ENCODE assay signal across 5 cellular contexts in genomic region chr7:98315994-98316527, GRCh38. TPM values are rescaled to one million over a fixed set of nuclear protein-coding genes. Genes with fewer than 3 reads are reported as not detected.
DNase-seq lines count a peak whose midpoint lies in the region; ATAC-seq and TF ChIP-seq lines count a peak whose summit lies in the region.
"Not testable (repeated sequence)": the region's sequence is repeated elsewhere in the genome, so short reads cannot be mapped to it uniquely, and the experiment has no call there.

No MANE protein-coding gene starts in this region.

- H3F3A ChIP-seq in DOHH2 (ENCODE audit: control insufficient read depth, insufficient read depth), result peaks cover 20% of the 10 kb centered on the region

- H3K4me1 Mint-ChIP-seq in activated B cell treated with CpG ODN at 0.5 μM for 24 hours (peaks cover 41% of the 10 kb centered on the region), naive B cell (peaks cover 22 to 59% (median 36%) of the 10 kb centered on the region in 3 donors)
- H3K4me1 Mint-ChIP-seq in chondrocyte (ENCODE audit: low read depth), result not testable (repeated sequence)

- peak overlapping the region; percentile 88 for H3K27ac ChIP-seq in BLaER1
- peak overlapping the region; percentile 91 for H3K27ac ChIP-seq in DOHH2 (ENCODE audit: low read depth, low read length)

- not testable (repeated sequence) for H3K4me3 ChIP-seq in BLaER1
- peak overlapping the region; percentile 65 for H3K4me3 ChIP-seq in DOHH2 (ENCODE audit: low read length)

- H3K4me1 ChIP-seq in BLaER1 (peaks cover 77% of the 10 kb centered on the region), DOHH2 (ENCODE audit: control insufficient read depth, low read length) (peaks cover 53% of the 10 kb centered on the region)

- peak overlapping the region; percentile 15 for H3K4me3 Mint-ChIP-seq in activated B cell treated with CpG ODN at 0.5 μM for 24 hours
- not testable (repeated sequence) for H3K4me3 Mint-ChIP-seq in chondrocyte (ENCODE audit: unreplicated experiment)
- peak overlapping the region in 7 of 8 donors; percentile 14 to 71 (median 62) for H3K4me3 Mint-ChIP-seq in naive B cell

- not testable (repeated sequence) for H3K27me3 ChIP-seq in BLaER1; DOHH2 (ENCODE audit: control insufficient read depth, low read length)

- H3K36me3 Mint-ChIP-seq in activated B cell treated with CpG ODN at 0.5 μM for 24 hours (ENCODE audit: low read depth), result not testable (repeated sequence)
- peaks cover 17% of the 10 kb centered on the region for H3K36me3 Mint-ChIP-seq in chondrocyte (ENCODE audit: low read depth)
- H3K36me3 Mint-ChIP-seq in naive B cell, result peaks cover 0 to 17% of the 10 kb centered on the region in 2 donors

- intact Hi-C loops in activated B cell treated with CpG ODN at 0.5 μM for 24 hours (cut with micrococcal nuclease), result loop anchor here (2.0 to 10.0 kb wide), 3 partner anchors 65 to 559 kb away; partner anchors contain the start of genes TMEM130 and TRRAP

- H3K36me3 ChIP-seq in BLaER1; DOHH2 (ENCODE audit: control insufficient read depth, low read length): not testable (repeated sequence)

- CTCF ChIA-PET in activated B cell treated with CpG ODN at 0.5 μM for 24 hours (lab: Charles Lee), result not testable (repeated sequence)

- H3K27me3 Mint-ChIP-seq in activated B cell treated with CpG ODN at 0.5 μM for 24 hours (peaks cover 30% of the 10 kb centered on the region), naive B cell (peaks cover 30 to 38% (median 35%) of the 10 kb centered on the region in 3 donors)
- H3K27me3 Mint-ChIP-seq in chondrocyte (ENCODE audit: low read depth), result not testable (repeated sequence)

- H3K9me2 ChIP-seq in DOHH2 (replicated peaks; ENCODE audit: control insufficient read depth, low read length), result not testable (repeated sequence)

- H3K27ac Mint-ChIP-seq in activated B cell treated with CpG ODN at 0.5 μM for 24 hours; chondrocyte (ENCODE audit: unreplicated experiment): not testable (repeated sequence)
- H3K27ac Mint-ChIP-seq in naive B cell, result peak overlapping the region in 5 of 6 donors; percentile 67 to 93 (median 89)

- not testable (repeated sequence) for TF ChIP-seq CTCF in DOHH2 (IDR thresholded peaks at IDR 0.05; ENCODE audit: low read depth, low read length, poor library complexity, severe bottlenecking); activated B cell treated with CpG ODN at 0.5 μM for 24 hours (IDR thresholded peaks at IDR 0.05); chondrocyte (IDR thresholded peaks at IDR 0.05)

- DNase-seq in activated B cell treated with CpG ODN at 0.5 μM for 24 hours, naive B cell: not testable (repeated sequence)
- DNase-seq in chondrocyte (ENCODE audit: low spot score), result peak; percentile 3

- H3K79me2 ChIP-seq in DOHH2 (ENCODE audit: control insufficient read depth, low read length), result not testable (repeated sequence)

- not testable (repeated sequence) for H3K9ac ChIP-seq in BLaER1

- POLR2A ChIA-PET in activated B cell treated with CpG ODN at 0.5 μM for 24 hours (lab: Charles Lee), result not testable (repeated sequence)

- ATAC-seq in activated B cell treated with CpG ODN at 0.5 μM for 24 hours (ENCODE audit: low read depth); naive B cell (ENCODE audit: low read depth in 2 of 2): not testable (repeated sequence)

- H3K9me3 Mint-ChIP-seq in activated B cell treated with CpG ODN at 0.5 μM for 24 hours; chondrocyte (ENCODE audit: low read depth); naive B cell: not testable (repeated sequence)

- H3K4me2 ChIP-seq in BLaER1 (peak overlapping the region; percentile 79), DOHH2 (ENCODE audit: low read length) (peak overlapping the region; percentile 75)

- H4K20me1 ChIP-seq in BLaER1; DOHH2 (ENCODE audit: control insufficient read depth, insufficient read depth, low read depth, low read length): not testable (repeated sequence)

- H3K9me3 ChIP-seq in BLaER1, result peaks cover 12% of the 10 kb centered on the region
- H3K9me3 ChIP-seq in DOHH2 (ENCODE audit: control insufficient read depth, insufficient read depth, low read length), result not testable (repeated sequence)

RNA-seq across cellular contexts. Expression of gene BRI3, which starts 34.6 kb away (rescaled TPM):
- total RNA-seq in activated B cell treated with CpG ODN at 0.5 μM for 24 hours, result 53.7 and 55.9 TPM in 2 replicates
- 264 to 370 TPM (median 359 TPM) in 3 replicates for total RNA-seq in chondrocyte
- polyA plus RNA-seq in naive B cell (ENCODE audit: low read depth in 6 of 6), result 10 to 100 TPM; 12.1 to 21.6 (median 17.2) TPM
